Comparison of ENCODE assay signal across 8 cellular contexts in the genomic region with DNA sequence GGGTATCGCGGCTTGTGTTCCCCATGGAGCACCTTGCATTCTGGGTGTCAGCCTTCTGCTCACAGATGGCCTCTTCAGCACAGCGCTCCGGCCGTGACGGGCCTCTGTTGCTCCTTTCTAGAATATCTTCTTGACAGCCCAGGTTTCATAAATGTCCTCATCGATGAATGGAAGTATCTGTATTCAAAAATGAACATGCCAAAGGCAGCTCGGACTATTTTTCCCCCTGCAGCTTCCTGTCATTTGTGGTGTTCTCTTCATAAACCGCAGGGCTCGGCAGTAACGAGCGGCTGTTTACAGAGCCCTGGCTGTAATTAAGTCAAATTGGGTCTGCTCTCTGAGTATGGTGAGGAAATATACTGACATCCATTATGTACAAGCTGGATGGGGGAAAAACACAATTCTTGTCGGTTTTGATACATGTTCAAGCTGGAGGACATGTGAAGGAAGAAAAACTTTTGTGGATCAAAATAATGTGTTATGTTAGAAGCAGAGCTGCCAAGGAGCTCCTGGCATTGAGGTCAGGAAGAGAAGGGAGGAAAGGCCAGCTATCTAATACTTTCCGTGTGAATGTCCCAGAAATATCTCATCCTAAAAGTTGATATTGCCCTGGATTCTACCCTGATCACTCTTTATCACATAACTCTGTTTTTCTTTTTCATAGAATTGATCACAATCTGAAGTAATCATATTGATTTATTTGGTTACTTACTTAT.
DNase-seq lines count a peak whose midpoint lies in the region; ATAC-seq and TF ChIP-seq lines count a peak whose summit lies in the region.

No MANE protein-coding gene starts in this region.

- TF ChIP-seq EP300 in SK-N-SH (IDR thresholded peaks at IDR 0.05; ENCODE audit: borderline replicate concordance in 1 of 2, low read depth in 1 of 2, low read length in 1 of 2) (no peak), sigmoid colon (IDR thresholded peaks at IDR 0.05) (no peak)

- H3K36me3 ChIP-seq in SK-N-SH (replicated peaks in 1 of 2; ENCODE audit: control insufficient read depth in 1 of 2, insufficient read depth in 2 of 2, low read length in 1 of 2) (no peaks in the 10 kb centered on the region), sigmoid colon (no peaks in the 10 kb centered on the region)

- H3K4me3 ChIP-seq in SK-N-SH (ENCODE audit: low read depth in 2 of 2, low read length in 1 of 2) = no peak overlapping the region
- H3K4me3 ChIP-seq in sigmoid colon = no peak overlapping the region

- H3K27me3 ChIP-seq in SK-N-SH (ENCODE audit: insufficient read depth) (no peaks in the 10 kb centered on the region), sigmoid colon (no peaks in the 10 kb centered on the region)

- ATAC-seq in SK-N-SH treated with all-trans-retinoic acid at 6 μM for 48 hours = no peak
- peak; percentile 72 for ATAC-seq in activated naive CD8-positive, alpha-beta T cell treated with anti-CD3 and anti-CD28 coated beads, Interleukin-2, amount 10 ng/mL, durations not matched to agents 7 days and 5 days (ENCODE audit: low read depth)
- no peak for ATAC-seq in HG03097 (IDR thresholded peaks at IDR 0.05; ENCODE audit: low FRiP score, unreplicated experiment)
- no peak for ATAC-seq in HG02763 (IDR thresholded peaks at IDR 0.05; ENCODE audit: unreplicated experiment)

- DNase-seq in SK-N-SH (peak; percentile 26), NCI-H2081 (lab: John Stamatoyannopoulos, UW) (peak; percentile 70 to 87), sigmoid colon (peak; percentile 54), CD1c-positive myeloid dendritic cell (ENCODE audit: extremely low spot score) (no peak)
- DNase-seq in activated naive CD8-positive, alpha-beta T cell treated with anti-CD3 and anti-CD28 coated beads, Interleukin-2, amount 10 ng/mL, durations not matched to agents 7 days and 5 days = no peak

- H3K9ac ChIP-seq in SK-N-SH = no peak overlapping the region

- no peak overlapping the region for H2AFZ ChIP-seq in SK-N-SH (ENCODE audit: low read depth)

- H3K27ac ChIP-seq in SK-N-SH (ENCODE audit: low read depth in 2 of 2, low read length in 1 of 2) (no peak overlapping the region), sigmoid colon (peak overlapping the region in 2 of 4 donors; percentile 16 to 45)

- H3K4me1 Mint-ChIP-seq in activated naive CD8-positive, alpha-beta T cell treated with anti-CD3 and anti-CD28 coated beads, Interleukin-2, amount 10 ng/mL, durations not matched to agents 7 days and 5 days = peaks cover 7% of the 10 kb centered on the region

- no peak for TF ChIP-seq POLR2A in sigmoid colon (IDR thresholded peaks at IDR 0.05)

- peaks cover 0 to 25% of the 10 kb centered on the region in 2 experiments; a peak in 2 of 4 replicates for H3K4me1 ChIP-seq in SK-N-SH (ENCODE audit: control insufficient read depth in 1 of 2, insufficient read depth in 2 of 2, low read depth in 1 of 2, low read length in 1 of 2)
- H3K4me1 ChIP-seq in sigmoid colon = peaks cover 0 to 4% (median 0%) of the 10 kb centered on the region in 4 donors

- H3K79me2 ChIP-seq in SK-N-SH (ENCODE audit: insufficient read depth) = no peaks in the 10 kb centered on the region

- H3K27me3 Mint-ChIP-seq in activated naive CD8-positive, alpha-beta T cell treated with anti-CD3 and anti-CD28 coated beads, Interleukin-2, amount 10 ng/mL, durations not matched to agents 7 days and 5 days = peaks cover 9% of the 10 kb centered on the region

- peak overlapping the region; percentile 21 for H3K27ac Mint-ChIP-seq in activated naive CD8-positive, alpha-beta T cell treated with anti-CD3 and anti-CD28 coated beads, Interleukin-2, amount 10 ng/mL, durations not matched to agents 7 days and 5 days

- no peak overlapping the region for H3K4me2 ChIP-seq in SK-N-SH

- no peak for TF ChIP-seq RAD21 in SK-N-SH (IDR thresholded peaks at IDR 0.05; ENCODE audit: low read length)

- peak overlapping the region; percentile 60 for H3K4me3 Mint-ChIP-seq in activated naive CD8-positive, alpha-beta T cell treated with anti-CD3 and anti-CD28 coated beads, Interleukin-2, amount 10 ng/mL, durations not matched to agents 7 days and 5 days

- TF ChIP-seq CTCF in SK-N-SH (IDR thresholded peaks at IDR 0.05) (no peak), sigmoid colon (IDR thresholded peaks at IDR 0.05) (no peak)

- H3K9me3 ChIP-seq in SK-N-SH (no peaks in the 10 kb centered on the region), sigmoid colon (no peaks in the 10 kb centered on the region)

- H3K9me2 ChIP-seq in SK-N-SH = no peaks in the 10 kb centered on the region

- H3F3A ChIP-seq in SK-N-SH (replicated peaks; ENCODE audit: insufficient read depth) = no peaks in the 10 kb centered on the region

- intact Hi-C loops in sigmoid colon (cut with DNase I) = no loop called here

- no peaks in the 10 kb centered on the region for H3K36me3 Mint-ChIP-seq in activated naive CD8-positive, alpha-beta T cell treated with anti-CD3 and anti-CD28 coated beads, Interleukin-2, amount 10 ng/mL, durations not matched to agents 7 days and 5 days

- peaks cover 2% of the 10 kb centered on the region for H3K9me3 Mint-ChIP-seq in activated naive CD8-positive, alpha-beta T cell treated with anti-CD3 and anti-CD28 coated beads, Interleukin-2, amount 10 ng/mL, durations not matched to agents 7 days and 5 days

- POLR2A ChIA-PET in SK-N-SH (lab: Yijun Ruan, JAX) = interaction anchor here (1.0 kb wide), 1 partner anchor 82 kb away, joined by 4 read pairs; no protein-coding TSS in a partner anchor
- POLR2A ChIA-PET in activated naive CD8-positive, alpha-beta T cell treated with anti-CD3 and anti-CD28 coated beads, Interleukin-2, amount 10 ng/mL, durations not matched to agents 7 days and 5 days (lab: Charles Lee) = no interaction called here

- CTCF ChIA-PET in SK-N-SH (lab: Yijun Ruan, JAX) = interaction anchor here (1.6 to 2.5 kb wide), 3 partner anchors 9 to 536 kb away, joined by 3 to 9 read pairs (median 8); no protein-coding TSS in a partner anchor

- H4K20me1 ChIP-seq in SK-N-SH (ENCODE audit: insufficient read depth) = no peaks in the 10 kb centered on the region

- WGBS in SK-N-SH (ENCODE audit: low lambda C conversion rate) = 69% methylated on average over 14 of the region's 14 CpGs
- WGBS in sigmoid colon, 2 donors = 57 to 79% methylated on average over 14 of the region's 14 CpGs

TF ChIP-seq in SK-N-SH, 30 proteins besides CTCF, POLR2A, EP300 and RAD21:
- 0 out of 2 replicates have a peak, but pooled peaks have one; percentile 31 for TF ChIP-seq FOXJ3 (CRISPR knock-in tag; IDR thresholded peaks at IDR 0.05)
- TF ChIP-seq, protein P1, sequence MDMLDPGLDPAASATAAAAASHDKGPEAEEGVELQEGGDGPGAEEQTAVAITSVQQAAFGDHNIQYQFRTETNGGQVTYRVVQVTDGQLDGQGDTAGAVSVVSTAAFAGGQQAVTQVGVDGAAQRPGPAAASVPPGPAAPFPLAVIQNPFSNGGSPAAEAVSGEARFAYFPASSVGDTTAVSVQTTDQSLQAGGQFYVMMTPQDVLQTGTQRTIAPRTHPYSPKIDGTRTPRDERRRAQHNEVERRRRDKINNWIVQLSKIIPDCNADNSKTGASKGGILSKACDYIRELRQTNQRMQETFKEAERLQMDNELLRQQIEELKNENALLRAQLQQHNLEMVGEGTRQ (IDR thresholded peaks at IDR 0.05; ENCODE audit: borderline replicate concordance, low read depth, low read length) = no peak

TF ChIP-seq in SK-N-SH treated with all-trans-retinoic acid at 6 μM for 48 hours, 23 proteins besides CTCF, POLR2A, EP300 and RAD21:
- TF ChIP-seq ISL1 (CRISPR knock-in tag; IDR thresholded peaks at IDR 0.05) = no peak
- TF ChIP-seq ZFP30 (CRISPR knock-in tag; IDR thresholded peaks at IDR 0.05) = no peak
- TF ChIP-seq ZNF8 (CRISPR knock-in tag; IDR thresholded peaks at IDR 0.05) = no peak
- TF ChIP-seq SNAI2 (CRISPR knock-in tag; IDR thresholded peaks at IDR 0.05) = no peak
- TF ChIP-seq ARNTL (CRISPR knock-in tag; IDR thresholded peaks at IDR 0.05; ENCODE audit: borderline replicate concordance, low read depth) = no peak

Comparison
In these comparisons a context has a peak if more than half of its experiments do, and no peak if none do; other contexts are left out.
1. DNase-seq: peak in SK-N-SH (single experiment), NCI-H2081 (2 of 2) and sigmoid colon (single experiment); none in activated naive CD8-positive, alpha-beta T cell treated with anti-CD3 and anti-CD28 coated beads, Interleukin-2, amount 10 ng/mL, durations not matched to agents 7 days and 5 days (single experiment) and CD1c-positive myeloid dendritic cell (single experiment).